Comparison of ENCODE assay signal across 8 cellular contexts in genomic region chr2:219453691-219454131, GRCh38. TPM values are rescaled to one million over a fixed set of nuclear protein-coding genes. Genes with fewer than 3 reads are reported as not detected.
DNase-seq lines count a peak whose midpoint lies in the region; ATAC-seq and TF ChIP-seq lines count a peak whose summit lies in the region.

No MANE protein-coding gene starts in this region.

- DNase-seq in HFF-Myc (ENCODE audit: extremely low read depth, low read depth): peak; percentile 86
- DNase-seq in amniotic epithelial cell (ENCODE audit: low read depth): peak; percentile 96
- DNase-seq in hepatic stellate cell (ENCODE audit: low spot score): peak; percentile 60
- DNase-seq in thoracic aorta (ENCODE audit: low spot score): peak; percentile 99
- DNase-seq in mesenteric fat pad (ENCODE audit: low spot score): no peak
- DNase-seq in CD1c-positive myeloid dendritic cell (ENCODE audit: extremely low spot score): no peak

- H3K27me3 ChIP-seq in thoracic aorta (replicated peaks; ENCODE audit: insufficient read depth): no peaks in the 10 kb centered on the region

- H3K36me3 ChIP-seq in thoracic aorta: peaks cover 47% of the 10 kb centered on the region

- H3K4me1 ChIP-seq in thoracic aorta (ENCODE audit: control insufficient read depth in 1 of 2, low read depth in 2 of 2): peaks cover 46 to 95% of the 10 kb centered on the region in 2 donors

- TF ChIP-seq CTCF in HFF-Myc (IDR thresholded peaks at IDR 0.05; ENCODE audit: low read depth, low read length, missing control alignments): no peak
- no peak for TF ChIP-seq CTCF in thoracic aorta (IDR thresholded peaks at IDR 0.05)

- peak overlapping the region; percentile 99 for H3K27ac ChIP-seq in thoracic aorta

- H3K9me3 ChIP-seq in thoracic aorta: no peaks in the 10 kb centered on the region

- ATAC-seq in thoracic aorta (ENCODE audit: insufficient number of reproducible peaks, low FRiP score, low read depth) (peak; percentile 38), GM19467 (IDR thresholded peaks at IDR 0.05; ENCODE audit: unreplicated experiment) (no peak), HG03521 (IDR thresholded peaks at IDR 0.05; ENCODE audit: unreplicated experiment) (no peak)

- H3K4me3 ChIP-seq in HFF-Myc (replicated peaks; ENCODE audit: low read depth, low read length): no peak overlapping the region
- H3K4me3 ChIP-seq in thoracic aorta: peak overlapping the region; percentile 33

RNA-seq across cellular contexts. Expression of gene SPEG, which starts 19.1 kb away (rescaled TPM):
- total RNA-seq in thoracic aorta: 100 to 1,000 TPM; 426 to 455 TPM
- 4.7 TPM for total RNA-seq in mesenteric fat pad

RNA-seq across cellular contexts. Expression of gene DES, which starts 35.5 kb away (rescaled TPM):
- total RNA-seq in thoracic aorta (100 to 1,000 TPM; 146 to 302 TPM), mesenteric fat pad (62.5 TPM)

RNA-seq across cellular contexts. Expression of gene GMPPA, which starts 45.0 kb away (rescaled TPM):
- 10 to 100 TPM; 30.5 to 56.5 TPM for total RNA-seq in thoracic aorta
- 32.4 TPM for total RNA-seq in mesenteric fat pad

Comparison
In these comparisons a context has a peak if more than half of its experiments do, and no peak if none do; other contexts are left out.
1. DNase-seq: peak in HFF-Myc (single experiment), amniotic epithelial cell (single experiment), hepatic stellate cell (single experiment) and thoracic aorta (single experiment); none in mesenteric fat pad (single experiment) and CD1c-positive myeloid dendritic cell (single experiment).
2. RNA of gene SPEG, which starts 19.1 kb away (total RNA-seq): 426 to 455 TPM in thoracic aorta; 4.7 TPM in mesenteric fat pad (single experiment); every median in the first group is over 10 times any median in the second.